In genomic region chr1:174344162-174344561, GRCh38 we compare ENCODE assay signal across 20 cellular contexts.
DNase-seq lines count a peak whose midpoint lies in the region; ATAC-seq and TF ChIP-seq lines count a peak whose summit lies in the region.
"Had no signal": no experiment of that assay in that cellular context is flagged by ENCODE, and none has a peak within 500 bp of the region (broad histone marks: within the 10 kb centered on the region; RNA-seq: fewer than 3 reads in every experiment).

No MANE protein-coding gene starts in this region.

- H3K27me3 ChIP-seq in KMS-11 (ENCODE audit: insufficient read depth, low read depth) (no peaks in the 10 kb centered on the region), tibial nerve (no peaks in the 10 kb centered on the region)
- H3K27me3 ChIP-seq: brain microvascular endothelial cell, heart right ventricle, right lobe of liver had no signal

- DNase-seq in memory B cell (ENCODE audit: low spot score in 2 of 2) (no peak), T-helper 17 cell (no peak), tibial nerve (ENCODE audit: low spot score in 2 of 2) (no peak), KBM-7 (no peak)
- DNase-seq: activated CD4-positive, alpha-beta T cell treated with anti-CD3 and anti-CD28 coated beads, Interleukin-2, amount 10 ng/mL, durations not matched to agents 7 days and 5 days; activated CD8-positive, alpha-beta memory T cell treated with anti-CD3 and anti-CD28 coated beads, Interleukin-2, amount 50 U/mL, for 4 hours; activated effector memory CD4-positive, alpha-beta T cell treated with Interleukin-2 at 50 U/mL for 16 hours; brain microvascular endothelial cell; CD4-positive, alpha-beta memory T cell; GM23248; heart right ventricle; lower lobe of right lung; NCI-H2029 treated with DMSO at 0.1 percent for 48 hours; NCI-H446; right lobe of liver; stimulated activated naive CD4-positive, alpha-beta T cell had no signal

- TF ChIP-seq CTCF in KMS-11 (conservative IDR thresholded peaks at IDR 0.05; ENCODE audit: low read depth, low read length) (no peak), tibial nerve (IDR thresholded peaks at IDR 0.05) (no peak)

- WGBS in tibial nerve, 2 donors = 90 to 91% methylated on average over 3 of the region's 3 CpGs

- H3K9me3 ChIP-seq in T-helper 17 cell (ENCODE audit: control insufficient read depth, low read length, poor library complexity, severe bottlenecking) (no peaks in the 10 kb centered on the region), tibial nerve (no peaks in the 10 kb centered on the region)
- H3K9me3 ChIP-seq: lower lobe of right lung, right lobe of liver had no signal

- peak overlapping the region; percentile 38 for H3K27ac Mint-ChIP-seq in memory B cell
- H3K27ac Mint-ChIP-seq in T-helper 17 cell = no peak overlapping the region
- H3K27ac Mint-ChIP-seq: activated CD4-positive, alpha-beta T cell treated with anti-CD3 and anti-CD28 coated beads, Interleukin-2, amount 10 ng/mL, durations not matched to agents 7 days and 5 days had no signal

- H3K4me2 ChIP-seq in KMS-11 = peak overlapping the region; percentile 30

- ATAC-seq in GM18520 (IDR thresholded peaks at IDR 0.05; ENCODE audit: unreplicated experiment) (peak; percentile 53), GM21390 (IDR thresholded peaks at IDR 0.05; ENCODE audit: unreplicated experiment) (peak; percentile 64), memory B cell (ENCODE audit: low read depth) (peak; percentile 54), T-helper 17 cell (no peak), HG02840 (IDR thresholded peaks at IDR 0.05; ENCODE audit: low FRiP score, unreplicated experiment) (no peak)
- ATAC-seq: heart right ventricle, lower lobe of right lung, right lobe of liver had no signal

- peaks cover 15% of the 10 kb centered on the region for H3K9me3 Mint-ChIP-seq in memory B cell

- H4K20me1 ChIP-seq in KMS-11 (ENCODE audit: insufficient read depth) = no peaks in the 10 kb centered on the region

- no peak overlapping the region for H2AFZ ChIP-seq in KMS-11 (ENCODE audit: low read depth)
- H2AFZ ChIP-seq: GM23248 had no signal

- H3K4me1 ChIP-seq in KMS-11 (ENCODE audit: low read depth, poor library complexity, severe bottlenecking) = peaks cover 53% of the 10 kb centered on the region
- H3K4me1 ChIP-seq in tibial nerve = no peaks in the 10 kb centered on the region
- H3K4me1 ChIP-seq: heart right ventricle, lower lobe of right lung, right lobe of liver had no signal

- no peaks in the 10 kb centered on the region for H3K79me2 ChIP-seq in KMS-11 (ENCODE audit: insufficient read depth, low read depth)

- H3K36me3 Mint-ChIP-seq in memory B cell (peaks cover 24% of the 10 kb centered on the region), T-helper 17 cell (ENCODE audit: low read depth) (no peaks in the 10 kb centered on the region)

- no peak overlapping the region for H3K9ac ChIP-seq in KMS-11
- H3K9ac ChIP-seq: GM23248 had no signal

- no peak for TF ChIP-seq POLR2A in tibial nerve (IDR thresholded peaks at IDR 0.05)

- H3K4me3 ChIP-seq in KMS-11 (IDR thresholded peaks at IDR 0.05; ENCODE audit: insufficient read depth, low read depth, low read length) = peak overlapping the region; percentile 38
- no peak overlapping the region for H3K4me3 ChIP-seq in tibial nerve
- H3K4me3 ChIP-seq: GM23248, heart right ventricle, lower lobe of right lung, right lobe of liver had no signal

- H3K4me1 Mint-ChIP-seq in memory B cell (peaks cover 15% of the 10 kb centered on the region), T-helper 17 cell (peaks cover 9% of the 10 kb centered on the region)
- H3K4me1 Mint-ChIP-seq: activated CD4-positive, alpha-beta T cell treated with anti-CD3 and anti-CD28 coated beads, Interleukin-2, amount 10 ng/mL, durations not matched to agents 7 days and 5 days had no signal

- no peaks in the 10 kb centered on the region for H3K36me3 ChIP-seq in KMS-11 (ENCODE audit: insufficient read depth)
- H3K36me3 ChIP-seq in tibial nerve = peaks cover 0 to 3% (median 0%) of the 10 kb centered on the region in 3 donors
- H3K36me3 ChIP-seq: brain microvascular endothelial cell, lower lobe of right lung, right lobe of liver had no signal

- TF ChIP-seq EP300 in tibial nerve (IDR thresholded peaks at IDR 0.05) = no peak

- H3K27me3 Mint-ChIP-seq in memory B cell = no peaks in the 10 kb centered on the region
- no peaks in the 10 kb centered on the region for H3K27me3 Mint-ChIP-seq in T-helper 17 cell
- H3K27me3 Mint-ChIP-seq: activated CD4-positive, alpha-beta T cell treated with anti-CD3 and anti-CD28 coated beads, Interleukin-2, amount 10 ng/mL, durations not matched to agents 7 days and 5 days; CD4-positive, alpha-beta memory T cell had no signal

- in situ Hi-C loops in KBM-7 (cut with MboI; ENCODE audit: low pct_unique_long_range_greater_than_20kb, low sequenced_read_pairs) = no loop called here

- H3K4me3 Mint-ChIP-seq in memory B cell (peak overlapping the region; percentile 4), T-helper 17 cell (no peak overlapping the region)
- H3K4me3 Mint-ChIP-seq: activated CD4-positive, alpha-beta T cell treated with anti-CD3 and anti-CD28 coated beads, Interleukin-2, amount 10 ng/mL, durations not matched to agents 7 days and 5 days; CD4-positive, alpha-beta memory T cell had no signal

- H3K27ac ChIP-seq in KMS-11 (peak overlapping the region; percentile 35; the same call in 1 of the 2 replicates), tibial nerve (no peak overlapping the region)
- H3K27ac ChIP-seq: brain microvascular endothelial cell, GM23248, heart right ventricle, lower lobe of right lung, right lobe of liver had no signal

Comparison
In these comparisons a context has a peak if more than half of its experiments do, and no peak if none do; other contexts are left out.
1. ATAC-seq: peak in GM18520 (single experiment), GM21390 (single experiment) and memory B cell (single experiment); none in T-helper 17 cell (single experiment) and HG02840 (single experiment).